Comparison of ENCODE assay signal across 7 cellular contexts in genomic region chr1:226870026-226870322, GRCh38. TPM values are rescaled to one million over a fixed set of nuclear protein-coding genes. Genes with fewer than 3 reads are reported as not detected.
DNase-seq lines count a peak whose midpoint lies in the region; ATAC-seq, FAIRE-seq and TF ChIP-seq lines count a peak whose summit lies in the region.

No MANE protein-coding gene starts in this region.

- H3K4me3 ChIP-seq in iPS-11a (ENCODE audit: low read depth, low read length) = peak overlapping the region; percentile 62

- H3K27ac Mint-ChIP-seq in activated CD4-positive, alpha-beta memory T cell treated with anti-CD3 and anti-CD28 coated beads, Interleukin-2, amount 10 ng/mL, durations not matched to agents 7 days and 5 days = no peak overlapping the region
- peak overlapping the region; percentile 54 for H3K27ac Mint-ChIP-seq in stimulated activated effector memory CD8-positive, alpha-beta T cell treated with anti-CD3 and anti-CD28 coated beads, Interleukin-12 subunit alpha, Interleukin-12 subunit beta, amount 100 ng/mL, for 72 hours

- TF ChIP-seq POLR2A in GM12891 (IDR thresholded peaks at IDR 0.05; ENCODE audit: low read depth, low read length) = no peak

- FAIRE-seq in GM12891 (lab: Jason Lieb, UNC) = no peak

- H3K4me1 Mint-ChIP-seq in activated CD4-positive, alpha-beta memory T cell treated with anti-CD3 and anti-CD28 coated beads, Interleukin-2, amount 10 ng/mL, durations not matched to agents 7 days and 5 days = peaks cover 12% of the 10 kb centered on the region
- peaks cover 21% of the 10 kb centered on the region for H3K4me1 Mint-ChIP-seq in stimulated activated effector memory CD8-positive, alpha-beta T cell treated with anti-CD3 and anti-CD28 coated beads, Interleukin-12 subunit alpha, Interleukin-12 subunit beta, amount 100 ng/mL, for 72 hours

- peak overlapping the region; percentile 75 for H3K4me3 Mint-ChIP-seq in activated CD4-positive, alpha-beta memory T cell treated with anti-CD3 and anti-CD28 coated beads, Interleukin-2, amount 10 ng/mL, durations not matched to agents 7 days and 5 days
- peak overlapping the region; percentile 76 for H3K4me3 Mint-ChIP-seq in stimulated activated effector memory CD8-positive, alpha-beta T cell treated with anti-CD3 and anti-CD28 coated beads, Interleukin-12 subunit alpha, Interleukin-12 subunit beta, amount 100 ng/mL, for 72 hours

- H3K27me3 Mint-ChIP-seq in activated CD4-positive, alpha-beta memory T cell treated with anti-CD3 and anti-CD28 coated beads, Interleukin-2, amount 10 ng/mL, durations not matched to agents 7 days and 5 days = peaks cover 10% of the 10 kb centered on the region

- peak; percentile 21 for DNase-seq in HCEC 1CT
- DNase-seq in activated CD4-positive, alpha-beta memory T cell treated with anti-CD3 and anti-CD28 coated beads, Interleukin-2, amount 10 ng/mL, durations not matched to agents 7 days and 5 days = no peak
- DNase-seq in stimulated activated effector memory CD8-positive, alpha-beta T cell treated with anti-CD3 and anti-CD28 coated beads, Interleukin-12 subunit alpha, Interleukin-12 subunit beta, amount 100 ng/mL, for 72 hours (ENCODE audit: low spot score in 2 of 2) = no peak
- no peak for DNase-seq in GM12891 (ENCODE audit: insufficient read length, low spot score)

- POLR2A ChIA-PET in activated CD4-positive, alpha-beta memory T cell treated with anti-CD3 and anti-CD28 coated beads, Interleukin-2, amount 10 ng/mL, durations not matched to agents 7 days and 5 days (lab: Charles Lee) = interaction anchor here (0.5 to 3.9 kb wide), 3 partner anchors 13 to 426 kb away, joined by 3 to 31 read pairs (median 3); no protein-coding TSS in a partner anchor

- no peaks in the 10 kb centered on the region for H3K36me3 Mint-ChIP-seq in activated CD4-positive, alpha-beta memory T cell treated with anti-CD3 and anti-CD28 coated beads, Interleukin-2, amount 10 ng/mL, durations not matched to agents 7 days and 5 days (ENCODE audit: low read depth)
- H3K36me3 Mint-ChIP-seq in stimulated activated effector memory CD8-positive, alpha-beta T cell treated with anti-CD3 and anti-CD28 coated beads, Interleukin-12 subunit alpha, Interleukin-12 subunit beta, amount 100 ng/mL, for 72 hours = no peaks in the 10 kb centered on the region

- no peak for ATAC-seq in stimulated activated effector memory CD8-positive, alpha-beta T cell treated with anti-CD3 and anti-CD28 coated beads, Interleukin-12 subunit alpha, Interleukin-12 subunit beta, amount 100 ng/mL, for 72 hours
- ATAC-seq in HG03095 (IDR thresholded peaks at IDR 0.05; ENCODE audit: unreplicated experiment) = no peak
- no peak for ATAC-seq in GM19328 (IDR thresholded peaks at IDR 0.05; ENCODE audit: unreplicated experiment)

- CTCF ChIA-PET in activated CD4-positive, alpha-beta memory T cell treated with anti-CD3 and anti-CD28 coated beads, Interleukin-2, amount 10 ng/mL, durations not matched to agents 7 days and 5 days (lab: Charles Lee) = no interaction called here

- no peaks in the 10 kb centered on the region for H3K9me3 Mint-ChIP-seq in activated CD4-positive, alpha-beta memory T cell treated with anti-CD3 and anti-CD28 coated beads, Interleukin-2, amount 10 ng/mL, durations not matched to agents 7 days and 5 days
- H3K9me3 Mint-ChIP-seq in stimulated activated effector memory CD8-positive, alpha-beta T cell treated with anti-CD3 and anti-CD28 coated beads, Interleukin-12 subunit alpha, Interleukin-12 subunit beta, amount 100 ng/mL, for 72 hours = no peaks in the 10 kb centered on the region

TF ChIP-seq in GM12891, 5 proteins besides CTCF, POLR2A, EP300 and RAD21:
- no peak for TF ChIP-seq PAX5 (IDR thresholded peaks at IDR 0.05; ENCODE audit: insufficient read depth, low read length, severe bottlenecking)
- TF ChIP-seq POU2F2 (IDR thresholded peaks at IDR 0.05; ENCODE audit: low read depth, low read length) = no peak
- TF ChIP-seq POLR2AphosphoS5 (IDR thresholded peaks at IDR 0.05; ENCODE audit: low read depth, low read length) = no peak
- no peak for TF ChIP-seq TAF1 (IDR thresholded peaks at IDR 0.05; ENCODE audit: low read depth, low read length)
- TF ChIP-seq SPI1 (IDR thresholded peaks at IDR 0.05; ENCODE audit: low read depth, low read length) = no peak

RNA-seq across cellular contexts. Expression of gene PSEN2, which starts 0.4 kb away (rescaled TPM):
- total RNA-seq in activated CD4-positive, alpha-beta memory T cell treated with anti-CD3 and anti-CD28 coated beads, Interleukin-2, amount 10 ng/mL, durations not matched to agents 7 days and 5 days = 1 to 10 TPM; 4.5 to 4.9 TPM
- polyA plus RNA-seq in GM12891 (2012; ENCODE audit: low read depth, missing spikeins) = 2.9 TPM
